1 cellular context compared by ENCODE assay signal in the genomic region with DNA sequence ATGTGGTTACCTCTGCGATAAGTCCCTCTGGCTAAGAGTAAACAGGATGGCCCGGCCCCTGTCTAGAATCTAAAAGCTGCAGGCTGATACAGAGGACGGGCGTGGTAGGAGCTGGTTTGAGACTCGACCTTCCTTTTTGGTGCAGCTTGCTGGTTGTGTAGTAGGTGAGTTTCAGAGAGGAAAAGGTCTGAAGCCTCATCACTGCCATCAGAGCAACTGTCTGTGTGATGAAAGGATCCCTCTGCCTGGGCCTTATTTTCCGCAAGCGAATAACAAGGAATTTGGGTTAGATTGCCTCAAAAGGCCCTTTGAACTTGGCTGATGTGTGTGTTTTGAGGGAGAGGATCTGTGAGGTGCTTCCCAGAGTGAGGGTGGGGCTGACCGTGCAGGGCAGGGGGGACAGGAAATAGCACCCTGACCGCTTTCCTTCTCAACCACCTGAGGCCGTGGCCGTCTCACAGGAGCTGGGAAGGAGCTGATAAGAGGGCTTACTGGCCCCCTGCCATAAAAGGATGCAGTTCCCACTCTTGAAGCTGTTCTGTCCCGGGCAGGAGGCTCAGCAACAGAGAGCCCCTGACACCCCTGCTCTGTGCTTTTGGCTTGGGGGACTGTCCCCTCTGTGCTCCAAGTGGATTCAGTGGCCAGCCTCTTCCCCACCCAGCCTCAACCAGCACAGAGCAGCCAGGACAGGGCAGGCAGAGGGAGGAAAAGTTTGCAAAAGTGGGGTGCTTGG.
TF ChIP-seq lines count a peak whose summit lies in the region.

No MANE protein-coding gene starts in this region.

TF ChIP-seq in GM12878, 131 proteins besides CTCF, POLR2A, EP300 and RAD21 (continued from another document):
- TF ChIP-seq, protein P1, sequence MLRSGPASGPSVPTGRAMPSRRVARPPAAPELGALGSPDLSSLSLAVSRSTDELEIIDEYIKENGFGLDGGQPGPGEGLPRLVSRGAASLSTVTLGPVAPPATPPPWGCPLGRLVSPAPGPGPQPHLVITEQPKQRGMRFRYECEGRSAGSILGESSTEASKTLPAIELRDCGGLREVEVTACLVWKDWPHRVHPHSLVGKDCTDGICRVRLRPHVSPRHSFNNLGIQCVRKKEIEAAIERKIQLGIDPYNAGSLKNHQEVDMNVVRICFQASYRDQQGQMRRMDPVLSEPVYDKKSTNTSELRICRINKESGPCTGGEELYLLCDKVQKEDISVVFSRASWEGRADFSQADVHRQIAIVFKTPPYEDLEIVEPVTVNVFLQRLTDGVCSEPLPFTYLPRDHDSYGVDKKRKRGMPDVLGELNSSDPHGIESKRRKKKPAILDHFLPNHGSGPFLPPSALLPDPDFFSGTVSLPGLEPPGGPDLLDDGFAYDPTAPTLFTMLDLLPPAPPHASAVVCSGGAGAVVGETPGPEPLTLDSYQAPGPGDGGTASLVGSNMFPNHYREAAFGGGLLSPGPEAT (IDR thresholded peaks at IDR 0.05; ENCODE audit: low read depth), result peak; percentile 77
- TF ChIP-seq BCL11A (IDR thresholded peaks at IDR 0.05; ENCODE audit: low read depth, low read length) (no peak), EED (IDR thresholded peaks at IDR 0.05; ENCODE audit: low read depth) (peak; percentile 60; the same call in 1 of the 2 replicates), SREBF2 (IDR thresholded peaks at IDR 0.05; ENCODE audit: low read length) (no peak), DPF2 (IDR thresholded peaks at IDR 0.05) (peak; percentile 64), NFXL1 (IDR thresholded peaks at IDR 0.05; ENCODE audit: borderline replicate concordance) (no peak), KDM1A (IDR thresholded peaks at IDR 0.05; ENCODE audit: borderline replicate concordance) (no peak), NR2C1 (IDR thresholded peaks at IDR 0.05) (no peak), SMARCA5 (IDR thresholded peaks at IDR 0.05) (no peak), CHD2 (IDR thresholded peaks at IDR 0.05; ENCODE audit: borderline replicate concordance, low read depth, low read length) (no peak), NBN (IDR thresholded peaks at IDR 0.05) (peak; percentile 49; the same call in 1 of the 2 replicates), IRF4 (IDR thresholded peaks at IDR 0.05; ENCODE audit: low read depth, low read length) (no peak), TCF12 (IDR thresholded peaks at IDR 0.05; ENCODE audit: low read depth, low read length) (no peak), SRF (IDR thresholded peaks at IDR 0.05; ENCODE audit: low read depth in 2 of 2, low read length in 2 of 2) (no peak), HCFC1 (IDR thresholded peaks at IDR 0.05; ENCODE audit: low read length) (no peak), MEF2B (IDR thresholded peaks at IDR 0.05; ENCODE audit: partially characterized antibody, poor library complexity, severe bottlenecking) (peak; percentile 26), IKZF1 (conservative IDR thresholded peaks at IDR 0.05) (peak; percentile 81), RBBP5 (conservative IDR thresholded peaks at IDR 0.05) (no peak), IKZF2 (IDR thresholded peaks at IDR 0.05) (peak; percentile 83 to 84), CHD1 (IDR thresholded peaks at IDR 0.05; ENCODE audit: low read depth, low read length) (no peak), CBX5 (IDR thresholded peaks at IDR 0.05; ENCODE audit: low read depth) (no peak), BHLHE40 (IDR thresholded peaks at IDR 0.05; ENCODE audit: borderline replicate concordance in 1 of 2, low read depth in 2 of 2, low read length in 1 of 2) (peak; percentile 9 to 54; a peak in 1 of 4 replicates), GATAD2B (conservative IDR thresholded peaks at IDR 0.05; ENCODE audit: low read depth) (0 out of 2 replicates have a peak, but pooled peaks have one; percentile 36), SMAD1 (IDR thresholded peaks at IDR 0.05; ENCODE audit: low read depth, partially characterized antibody) (peak; percentile 18), MTA2 (IDR thresholded peaks at IDR 0.05; ENCODE audit: low read depth) (peak; percentile 51; the same call in 1 of the 2 replicates), RUNX3 (IDR thresholded peaks at IDR 0.05; ENCODE audit: low read length) (peak; percentile 42; the same call in 1 of the 2 replicates), SMC3 (IDR thresholded peaks at IDR 0.05; ENCODE audit: borderline replicate concordance, low read length) (no peak), SUPT20H (IDR thresholded peaks at IDR 0.05; ENCODE audit: borderline replicate concordance, control insufficient read depth, low read depth, low read length) (no peak), JUND (IDR thresholded peaks at IDR 0.05; ENCODE audit: low read depth, low read length) (no peak), PAX5 (IDR thresholded peaks at IDR 0.05; ENCODE audit: borderline replicate concordance, low read depth, low read length) (peak; percentile 24; the same call in 1 of the 2 replicates), SPI1 (IDR thresholded peaks at IDR 0.05; ENCODE audit: borderline replicate concordance, insufficient read depth, low read depth, low read length) (no peak)
- TF ChIP-seq, protein P2, sequence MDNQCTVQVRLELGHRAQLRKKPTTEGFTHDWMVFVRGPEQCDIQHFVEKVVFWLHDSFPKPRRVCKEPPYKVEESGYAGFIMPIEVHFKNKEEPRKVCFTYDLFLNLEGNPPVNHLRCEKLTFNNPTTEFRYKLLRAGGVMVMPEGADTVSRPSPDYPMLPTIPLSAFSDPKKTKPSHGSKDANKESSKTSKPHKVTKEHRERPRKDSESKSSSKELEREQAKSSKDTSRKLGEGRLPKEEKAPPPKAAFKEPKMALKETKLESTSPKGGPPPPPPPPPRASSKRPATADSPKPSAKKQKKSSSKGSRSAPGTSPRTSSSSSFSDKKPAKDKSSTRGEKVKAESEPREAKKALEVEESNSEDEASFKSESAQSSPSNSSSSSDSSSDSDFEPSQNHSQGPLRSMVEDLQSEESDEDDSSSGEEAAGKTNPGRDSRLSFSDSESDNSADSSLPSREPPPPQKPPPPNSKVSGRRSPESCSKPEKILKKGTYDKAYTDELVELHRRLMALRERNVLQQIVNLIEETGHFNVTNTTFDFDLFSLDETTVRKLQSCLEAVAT (IDR thresholded peaks at IDR 0.05), result peak; percentile 48; the same call in 1 of the 2 replicates
- TF ChIP-seq, protein P3, sequence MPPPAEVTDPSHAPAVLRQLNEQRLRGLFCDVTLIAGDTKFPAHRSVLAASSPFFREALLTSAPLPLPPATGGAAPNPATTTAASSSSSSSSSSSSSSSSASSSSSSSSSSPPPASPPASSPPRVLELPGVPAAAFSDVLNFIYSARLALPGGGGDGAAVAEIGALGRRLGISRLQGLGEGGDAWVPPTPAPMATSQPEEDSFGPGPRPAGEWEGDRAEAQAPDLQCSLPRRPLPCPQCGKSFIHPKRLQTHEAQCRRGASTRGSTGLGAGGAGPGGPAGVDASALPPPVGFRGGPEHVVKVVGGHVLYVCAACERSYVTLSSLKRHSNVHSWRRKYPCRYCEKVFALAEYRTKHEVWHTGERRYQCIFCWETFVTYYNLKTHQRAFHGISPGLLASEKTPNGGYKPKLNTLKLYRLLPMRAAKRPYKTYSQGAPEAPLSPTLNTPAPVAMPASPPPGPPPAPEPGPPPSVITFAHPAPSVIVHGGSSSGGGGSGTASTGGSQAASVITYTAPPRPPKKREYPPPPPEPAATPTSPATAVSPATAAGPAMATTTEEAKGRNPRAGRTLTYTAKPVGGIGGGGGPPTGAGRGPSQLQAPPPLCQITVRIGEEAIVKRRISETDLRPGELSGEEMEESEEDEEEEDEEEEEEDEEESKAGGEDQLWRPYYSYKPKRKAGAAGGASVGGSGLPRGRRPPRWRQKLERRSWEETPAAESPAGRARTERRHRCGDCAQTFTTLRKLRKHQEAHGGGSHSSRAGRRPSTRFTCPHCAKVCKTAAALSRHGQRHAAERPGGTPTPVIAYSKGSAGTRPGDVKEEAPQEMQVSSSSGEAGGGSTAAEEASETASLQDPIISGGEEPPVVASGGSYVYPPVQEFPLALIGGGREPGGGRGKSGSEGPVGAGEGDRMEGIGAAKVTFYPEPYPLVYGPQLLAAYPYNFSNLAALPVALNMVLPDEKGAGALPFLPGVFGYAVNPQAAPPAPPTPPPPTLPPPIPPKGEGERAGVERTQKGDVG (CRISPR knock-in tag; IDR thresholded peaks at IDR 0.05), result no peak
- TF ChIP-seq, protein P4, sequence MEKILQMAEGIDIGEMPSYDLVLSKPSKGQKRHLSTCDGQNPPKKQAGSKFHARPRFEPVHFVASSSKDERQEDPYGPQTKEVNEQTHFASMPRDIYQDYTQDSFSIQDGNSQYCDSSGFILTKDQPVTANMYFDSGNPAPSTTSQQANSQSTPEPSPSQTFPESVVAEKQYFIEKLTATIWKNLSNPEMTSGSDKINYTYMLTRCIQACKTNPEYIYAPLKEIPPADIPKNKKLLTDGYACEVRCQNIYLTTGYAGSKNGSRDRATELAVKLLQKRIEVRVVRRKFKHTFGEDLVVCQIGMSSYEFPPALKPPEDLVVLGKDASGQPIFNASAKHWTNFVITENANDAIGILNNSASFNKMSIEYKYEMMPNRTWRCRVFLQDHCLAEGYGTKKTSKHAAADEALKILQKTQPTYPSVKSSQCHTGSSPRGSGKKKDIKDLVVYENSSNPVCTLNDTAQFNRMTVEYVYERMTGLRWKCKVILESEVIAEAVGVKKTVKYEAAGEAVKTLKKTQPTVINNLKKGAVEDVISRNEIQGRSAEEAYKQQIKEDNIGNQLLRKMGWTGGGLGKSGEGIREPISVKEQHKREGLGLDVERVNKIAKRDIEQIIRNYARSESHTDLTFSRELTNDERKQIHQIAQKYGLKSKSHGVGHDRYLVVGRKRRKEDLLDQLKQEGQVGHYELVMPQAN (conservative IDR thresholded peaks at IDR 0.05), result no peak
- TF ChIP-seq, protein P5, sequence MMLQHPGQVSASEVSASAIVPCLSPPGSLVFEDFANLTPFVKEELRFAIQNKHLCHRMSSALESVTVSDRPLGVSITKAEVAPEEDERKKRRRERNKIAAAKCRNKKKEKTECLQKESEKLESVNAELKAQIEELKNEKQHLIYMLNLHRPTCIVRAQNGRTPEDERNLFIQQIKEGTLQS (IDR thresholded peaks at IDR 0.05; ENCODE audit: borderline replicate concordance, extremely low read depth, low read depth, low read length), result no peak
- TF ChIP-seq, protein P6, sequence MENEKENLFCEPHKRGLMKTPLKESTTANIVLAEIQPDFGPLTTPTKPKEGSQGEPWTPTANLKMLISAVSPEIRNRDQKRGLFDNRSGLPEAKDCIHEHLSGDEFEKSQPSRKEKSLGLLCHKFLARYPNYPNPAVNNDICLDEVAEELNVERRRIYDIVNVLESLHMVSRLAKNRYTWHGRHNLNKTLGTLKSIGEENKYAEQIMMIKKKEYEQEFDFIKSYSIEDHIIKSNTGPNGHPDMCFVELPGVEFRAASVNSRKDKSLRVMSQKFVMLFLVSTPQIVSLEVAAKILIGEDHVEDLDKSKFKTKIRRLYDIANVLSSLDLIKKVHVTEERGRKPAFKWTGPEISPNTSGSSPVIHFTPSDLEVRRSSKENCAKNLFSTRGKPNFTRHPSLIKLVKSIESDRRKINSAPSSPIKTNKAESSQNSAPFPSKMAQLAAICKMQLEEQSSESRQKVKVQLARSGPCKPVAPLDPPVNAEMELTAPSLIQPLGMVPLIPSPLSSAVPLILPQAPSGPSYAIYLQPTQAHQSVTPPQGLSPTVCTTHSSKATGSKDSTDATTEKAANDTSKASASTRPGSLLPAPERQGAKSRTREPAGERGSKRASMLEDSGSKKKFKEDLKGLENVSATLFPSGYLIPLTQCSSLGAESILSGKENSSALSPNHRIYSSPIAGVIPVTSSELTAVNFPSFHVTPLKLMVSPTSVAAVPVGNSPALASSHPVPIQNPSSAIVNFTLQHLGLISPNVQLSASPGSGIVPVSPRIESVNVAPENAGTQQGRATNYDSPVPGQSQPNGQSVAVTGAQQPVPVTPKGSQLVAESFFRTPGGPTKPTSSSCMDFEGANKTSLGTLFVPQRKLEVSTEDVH (IDR thresholded peaks at IDR 0.05; ENCODE audit: low read depth, partially characterized antibody), result no peak
- TF ChIP-seq, protein P7, sequence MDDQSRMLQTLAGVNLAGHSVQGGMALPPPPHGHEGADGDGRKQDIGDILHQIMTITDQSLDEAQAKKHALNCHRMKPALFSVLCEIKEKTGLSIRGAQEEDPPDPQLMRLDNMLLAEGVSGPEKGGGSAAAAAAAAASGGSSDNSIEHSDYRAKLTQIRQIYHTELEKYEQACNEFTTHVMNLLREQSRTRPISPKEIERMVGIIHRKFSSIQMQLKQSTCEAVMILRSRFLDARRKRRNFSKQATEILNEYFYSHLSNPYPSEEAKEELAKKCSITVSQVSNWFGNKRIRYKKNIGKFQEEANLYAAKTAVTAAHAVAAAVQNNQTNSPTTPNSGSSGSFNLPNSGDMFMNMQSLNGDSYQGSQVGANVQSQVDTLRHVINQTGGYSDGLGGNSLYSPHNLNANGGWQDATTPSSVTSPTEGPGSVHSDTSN (IDR thresholded peaks at IDR 0.05; ENCODE audit: insufficient replicate concordance, low read depth, low read length), result no peak
